Comparison of ENCODE assay signal across 30 cellular contexts in genomic region chr9:94128580-94128979, GRCh38.
"Had no signal": no experiment of that assay in that cellular context is flagged by ENCODE, and none has a peak within 500 bp of the region (broad histone marks: within the 10 kb centered on the region; RNA-seq: fewer than 3 reads in every experiment).

No MANE protein-coding gene starts in this region.

- H3K4me2 ChIP-seq: neural progenitor cell, smooth muscle cell had no signal

- H3K4me3 Mint-ChIP-seq: natural killer cell; nephron; neural progenitor cell; stimulated activated memory B cell treated with anti-CD40 and anti-IgM and Interleukin-4, amounts not matched to agents 10 μg/mL and 1 μg/mL and 100 μg/mL, for 72 hours; stimulated activated naive CD8-positive, alpha-beta T cell treated with anti-CD3 and anti-CD28 coated beads, Interleukin-15, amount 100 ng/mL, for 72 hours; type B pancreatic cell had no signal

- H3K36me3 ChIP-seq: neural progenitor cell, ovary, spleen, suprapubic skin, tibial artery, transverse colon, upper lobe of right lung, uterus had no signal

- H3K4me1 ChIP-seq: neural progenitor cell, psoas muscle, spleen, suprapubic skin, testis, transverse colon, upper lobe of right lung, uterus had no signal

- ATAC-seq: natural killer cell; psoas muscle; right cardiac atrium; sciatic nerve; stimulated activated memory B cell treated with anti-CD40 and anti-IgM and Interleukin-4, amounts not matched to agents 10 μg/mL and 1 μg/mL and 100 μg/mL, for 72 hours; stimulated activated naive CD8-positive, alpha-beta T cell treated with anti-CD3 and anti-CD28 coated beads, Interleukin-15, amount 100 ng/mL, for 72 hours; stimulated activated naive CD8-positive, alpha-beta T cell treated with anti-CD3 and anti-CD28 coated beads, Interleukin-15, Interleukin-2, amounts not matched to agents 100 U/mL and 50 U/mL, for 24 hours had no signal

- H3K27ac Mint-ChIP-seq: natural killer cell; nephron; neural progenitor cell; progenitor cell of endocrine pancreas; stimulated activated memory B cell treated with anti-CD40 and anti-IgM and Interleukin-4, amounts not matched to agents 10 μg/mL and 1 μg/mL and 100 μg/mL, for 72 hours; stimulated activated naive CD8-positive, alpha-beta T cell treated with anti-CD3 and anti-CD28 coated beads, Interleukin-15, amount 100 ng/mL, for 72 hours; type B pancreatic cell had no signal

- H3K4me3 ChIP-seq: neural progenitor cell, ovary, psoas muscle, skin epidermis, smooth muscle cell, spleen, suprapubic skin, testis, tibial artery, transverse colon, upper lobe of right lung, uterus had no signal

- H3K9me3 ChIP-seq: testis, upper lobe of right lung had no signal

- H3K4me1 Mint-ChIP-seq: natural killer cell; nephron; neural progenitor cell; stimulated activated memory B cell treated with anti-CD40 and anti-IgM and Interleukin-4, amounts not matched to agents 10 μg/mL and 1 μg/mL and 100 μg/mL, for 72 hours; stimulated activated naive CD8-positive, alpha-beta T cell treated with anti-CD3 and anti-CD28 coated beads, Interleukin-15, amount 100 ng/mL, for 72 hours had no signal

- H2AFZ ChIP-seq: neural progenitor cell, parathyroid adenoma had no signal

- DNase-seq: natural killer cell; occipital lobe; ovary; psoas muscle; right cardiac atrium; spleen; stimulated activated CD4-positive, alpha-beta T cell treated with anti-CD3 and anti-CD28 coated beads, Interleukin-12 subunit alpha, Interleukin-12 subunit beta, amount 100 ng/mL, for 4 hours; stimulated activated CD4-positive, alpha-beta T cell treated with anti-CD3 and anti-CD28 coated beads, Interleukin-1b, Interleukin-23, amount 100 ng/mL, for 48 hours; stimulated activated CD4-positive, alpha-beta T cell treated with anti-CD3 and anti-CD28 coated beads, Interleukin-4, amount 100 ng/mL, for 1 hour; stimulated activated CD4-positive, alpha-beta T cell treated with anti-CD3 and anti-CD28 coated beads, Interleukin-4, amount 100 ng/mL, for 4 hours; stimulated activated CD8-positive, alpha-beta memory T cell treated with anti-CD3 and anti-CD28 coated beads, Interleukin-4, amount 100 ng/mL, for 48 hours; stimulated activated naive CD4-positive, alpha-beta T cell; stimulated activated naive CD8-positive, alpha-beta T cell treated with anti-CD3 and anti-CD28 coated beads, Interleukin-15, amount 100 ng/mL, for 72 hours; stimulated activated naive CD8-positive, alpha-beta T cell treated with anti-CD3 and anti-CD28 coated beads, Interleukin-15, Interleukin-2, amounts not matched to agents 100 U/mL and 50 U/mL, for 24 hours; substantia nigra; testis; tibial artery; transverse colon; upper lobe of right lung; uterus had no signal

- H3K79me2 ChIP-seq: parathyroid adenoma had no signal

- H3K27me3 Mint-ChIP-seq: progenitor cell of endocrine pancreas; stimulated activated memory B cell treated with anti-CD40 and anti-IgM and Interleukin-4, amounts not matched to agents 10 μg/mL and 1 μg/mL and 100 μg/mL, for 72 hours; stimulated activated naive CD8-positive, alpha-beta T cell treated with anti-CD3 and anti-CD28 coated beads, Interleukin-15, amount 100 ng/mL, for 72 hours; type B pancreatic cell had no signal

- H3K9ac ChIP-seq: neural progenitor cell, parathyroid adenoma had no signal

- H3K27me3 ChIP-seq: neural progenitor cell, ovary, spleen, suprapubic skin, testis, tibial artery, transverse colon, upper lobe of right lung, uterus had no signal

- H3K9me3 Mint-ChIP-seq: type B pancreatic cell had no signal

- H3K27ac ChIP-seq: neural progenitor cell, ovary, parathyroid adenoma, psoas muscle, skin epidermis, spleen, suprapubic skin, testis, tibial artery, transverse colon, upper lobe of right lung, uterus had no signal
